28 cellular contexts compared by ENCODE assay signal in the genomic region with DNA sequence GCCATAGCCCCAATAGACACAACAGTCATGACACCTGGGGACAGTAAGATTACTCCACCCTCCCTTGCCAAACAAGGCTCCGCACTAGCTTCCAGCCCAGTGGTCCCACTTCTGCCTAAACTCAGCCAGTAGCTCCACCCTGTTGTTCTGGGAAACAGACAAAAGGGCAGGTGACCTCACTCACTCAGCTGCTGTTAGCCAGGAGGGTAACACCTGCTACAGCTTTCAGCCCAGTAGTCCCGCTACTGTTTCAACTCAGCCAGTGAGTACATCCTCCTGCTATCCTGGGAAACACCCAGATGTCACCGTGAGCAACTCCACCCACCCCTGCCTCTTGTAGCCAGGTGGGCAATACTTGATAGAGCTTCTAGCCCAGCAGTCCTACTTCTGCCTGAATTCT.
"Had no signal": no experiment of that assay in that cellular context is flagged by ENCODE, and none has a peak within 500 bp of the region (broad histone marks: within the 10 kb centered on the region; RNA-seq: fewer than 3 reads in every experiment).

No MANE protein-coding gene starts in this region.

- H3K4me1 ChIP-seq: esophagus muscularis mucosa, gastroesophageal sphincter, heart right ventricle had no signal

- H3K79me2 ChIP-seq: hepatocyte had no signal

- H2AFZ ChIP-seq: hepatocyte had no signal

- DNase-seq: activated CD4-positive, alpha-beta T cell treated with anti-CD3 and anti-CD28 coated beads for 1 hour; activated CD4-positive, alpha-beta T cell treated with anti-CD3 and anti-CD28 coated beads for 4 hours; activated CD4-positive, alpha-beta T cell treated with anti-CD3 and anti-CD28 coated beads, Interleukin-2, amount 10 ng/mL, durations not matched to agents 7 days and 5 days; activated CD4-positive, alpha-beta T cell treated with anti-CD3 and anti-CD28 coated beads, Interleukin-2, amount 50 U/mL, for 4 hours; activated CD4-positive, CD25-positive, alpha-beta regulatory T cell; activated CD8-positive, alpha-beta memory T cell treated with anti-CD3 and anti-CD28 coated beads for 24 hours; activated CD8-positive, alpha-beta T cell treated with anti-CD3 and anti-CD28 coated beads for 36 hours; activated effector memory CD4-positive, alpha-beta T cell treated with Interleukin-2 at 50 U/mL for 16 hours; activated gamma-delta T cell treated with Interleukin-2 at 50 U/mL for 16 hours; activated naive CD4-positive, alpha-beta T cell treated with anti-CD3 and anti-CD28 coated beads, Interleukin-2, amount 50 U/mL, for 16 hours; activated naive CD4-positive, alpha-beta T cell treated with Interleukin-2 at 50 U/mL for 16 hours; activated T-cell treated with anti-CD3 and anti-CD28 coated beads, Interleukin-2, amount 50 U/mL, for 4 hours; amniotic stem cell; anterior cingulate cortex; brain microvascular endothelial cell; dorsolateral prefrontal cortex; effector memory CD4-positive, alpha-beta T cell; endodermal cell; erythroblast; foreskin melanocyte; heart right ventricle; T-helper 2 cell had no signal

- H3K27ac ChIP-seq: brain microvascular endothelial cell, coronary artery, dorsolateral prefrontal cortex, esophagus muscularis mucosa, gastroesophageal sphincter, heart right ventricle, hepatocyte had no signal

- FAIRE-seq: bronchial epithelial cell had no signal

- H3K4me3 ChIP-seq: coronary artery, dorsolateral prefrontal cortex, esophagus muscularis mucosa, gastroesophageal sphincter, heart right ventricle, hepatocyte had no signal

- H3K4me2 ChIP-seq: hepatocyte had no signal

- H3K36me3 ChIP-seq: brain microvascular endothelial cell, esophagus muscularis mucosa, gastroesophageal sphincter, heart right ventricle had no signal

- ATAC-seq: activated CD8-positive, alpha-beta T cell treated with anti-CD3 and anti-CD28 coated beads for 36 hours; activated T-cell treated with anti-CD3 and anti-CD28 coated beads, Interleukin-2, amount 50 U/mL, for 4 hours; activated T-helper 17 cell treated with anti-CD3 and anti-CD28 coated beads, Interleukin-2, amount 50 U/mL, for 72 hours; gastroesophageal sphincter; heart right ventricle had no signal

- H3K27me3 ChIP-seq: brain microvascular endothelial cell, esophagus muscularis mucosa, gastroesophageal sphincter, heart right ventricle, hepatocyte had no signal
